ENCODE assay signal across 22 cellular contexts in the genomic region with DNA sequence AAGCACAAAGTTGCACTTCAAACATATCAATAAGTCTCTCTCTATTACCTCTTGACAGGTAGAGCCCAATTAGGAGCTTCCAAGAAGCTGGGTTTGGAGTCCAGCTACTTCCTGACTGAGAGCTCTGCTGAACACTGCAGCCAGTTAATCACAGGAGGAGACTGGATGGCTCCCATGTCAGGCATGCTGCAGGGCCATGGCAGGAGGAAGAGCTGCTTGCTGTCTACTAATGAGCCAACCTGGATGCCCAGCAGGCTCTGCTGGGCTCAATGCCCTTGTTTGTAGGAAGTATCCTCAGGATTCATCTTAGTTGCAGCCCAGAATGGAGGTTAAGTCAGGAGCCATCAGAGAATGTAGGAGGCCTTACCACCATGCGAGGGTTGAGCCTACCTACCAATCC.
DNase-seq lines count a peak whose midpoint lies in the region; ATAC-seq, FAIRE-seq and TF ChIP-seq lines count a peak whose summit lies in the region.
"Had no signal": no experiment of that assay in that cellular context is flagged by ENCODE, and none has a peak within 500 bp of the region (broad histone marks: within the 10 kb centered on the region; RNA-seq: fewer than 3 reads in every experiment).

No MANE protein-coding gene starts in this region.

- WGBS in K562 (ENCODE audit: insufficient coverage, low coverage, missing lambda C conversion rate) = 100% methylated on average over 1 of the region's 1 CpG
- 81 to 100% (median 95%) methylated on average over 1 of the region's 1 CpG for WGBS in psoas muscle, 3 donors

- no TSS peak for BruUV-seq in K562 (replicated peaks; lab: Mats Ljungman, UMichigan)

- H3K4me1 ChIP-seq in K562 (replicated peaks in 1 of 2; ENCODE audit: control insufficient read depth in 2 of 2, insufficient read depth in 2 of 2, low read length in 2 of 2) (no peaks in the 10 kb centered on the region; a peak in 2 of 5 replicates), psoas muscle (peaks cover 20% of the 10 kb centered on the region), lower lobe of right lung (no peaks in the 10 kb centered on the region)

- no peak overlapping the region for H3K27ac ChIP-seq in K562 (ENCODE audit: extremely low read depth, low read depth, low read length)
- peak overlapping the region; percentile 46 for H3K27ac ChIP-seq in psoas muscle
- H3K27ac ChIP-seq in dorsolateral prefrontal cortex = no peak overlapping the region
- H3K27ac ChIP-seq in lower lobe of right lung = no peak overlapping the region
- H3K27ac ChIP-seq: BLaER1, HL-60 had no signal

- CTCF ChIA-PET in K562 (lab: Yijun Ruan, JAX; ENCODE audit: low intra/inter-chr PET ratio) = no interaction called here

- no peak for TF ChIP-seq POLR2A in K562 (conservative IDR thresholded peaks at IDR 0.05)

- no peak for TF ChIP-seq CTCF in K562 (IDR thresholded peaks at IDR 0.05 in 2 of 3, conservative IDR thresholded peaks at IDR 0.05 in 1 of 3; ENCODE audit: insufficient read depth in 2 of 3, low read depth in 1 of 3, low read length in 3 of 3)
- no peak for TF ChIP-seq CTCF in psoas muscle (IDR thresholded peaks at IDR 0.05)
- TF ChIP-seq CTCF in dorsolateral prefrontal cortex (IDR thresholded peaks at IDR 0.05 in 54 of 56, conservative IDR thresholded peaks at IDR 0.05 in 2 of 56; ENCODE audit: low read depth in 1 of 56, partially characterized antibody in 56 of 56) = no peak
- TF ChIP-seq CTCF in lower lobe of right lung (IDR thresholded peaks at IDR 0.05) = no peak

- H3K9me1 ChIP-seq in K562 (ENCODE audit: control insufficient read depth, insufficient read depth, low read length) = no peaks in the 10 kb centered on the region

- TF ChIP-seq EP300 in K562 (IDR thresholded peaks at IDR 0.05; ENCODE audit: low read length) = no peak

- H3K27me3 ChIP-seq in K562 (ENCODE audit: control insufficient read depth in 2 of 2, insufficient read depth in 2 of 2, low read length in 2 of 2) = no peaks in the 10 kb centered on the region
- no peaks in the 10 kb centered on the region for H3K27me3 ChIP-seq in psoas muscle (ENCODE audit: insufficient read depth in 3 of 3, low read length in 2 of 3)
- H3K27me3 ChIP-seq in dorsolateral prefrontal cortex = no peaks in the 10 kb centered on the region
- no peaks in the 10 kb centered on the region for H3K27me3 ChIP-seq in lower lobe of right lung (ENCODE audit: low read depth)
- H3K27me3 ChIP-seq: BLaER1 had no signal

- H3K9me3 ChIP-seq in K562 (replicated peaks; ENCODE audit: control insufficient read depth, insufficient read depth, low read depth, low read length) = no peaks in the 10 kb centered on the region
- no peaks in the 10 kb centered on the region for H3K9me3 ChIP-seq in psoas muscle
- H3K9me3 ChIP-seq in lower lobe of right lung = no peaks in the 10 kb centered on the region
- H3K9me3 ChIP-seq: BLaER1, HAP-1 had no signal

- in situ Hi-C loops in K562 (cut with MboI) = no loop called here

- intact Hi-C loops in K562 (cut with micrococcal nuclease) (no loop called here), psoas muscle (cut with DNase I) (loop anchor here in 1 of 2 donors (10.0 kb wide), 1 partner anchor 90 kb away; no protein-coding TSS in a partner anchor), dorsolateral prefrontal cortex (cut with DNase I) (no loop called here), lower lobe of right lung (cut with DNase I) (no loop called here)

- 0 out of 2 replicates have a peak overlapping the region, but pooled peaks have one; percentile 24 for H2AFZ ChIP-seq in K562 (ENCODE audit: low read depth, low read length)

- ATAC-seq in K562 (no peak), psoas muscle (peak in 3 of 4 donors; percentile 42 to 68 (median 58)), lower lobe of right lung (no peak), GM21825 (IDR thresholded peaks at IDR 0.05; ENCODE audit: unreplicated experiment) (no peak)

- H3K9ac ChIP-seq in K562 (ENCODE audit: insufficient read depth in 1 of 2, low read depth in 2 of 2, low read length in 2 of 2) = no peak overlapping the region
- H3K9ac ChIP-seq: BLaER1 had no signal

- no peak overlapping the region for H3K4me2 ChIP-seq in K562 (ENCODE audit: insufficient read depth, low read length)
- H3K4me2 ChIP-seq: BLaER1 had no signal

- H4K20me1 ChIP-seq in K562 (replicated peaks; ENCODE audit: control insufficient read depth, insufficient read depth, low read length) = no peaks in the 10 kb centered on the region
- H4K20me1 ChIP-seq: BLaER1 had no signal

- POLR2A ChIA-PET in K562 (lab: Yijun Ruan, JAX) = interaction anchor here (0.6 to 1.1 kb wide), 2 partner anchors 12 to 48 kb away, joined by 3 to 4 read pairs; no protein-coding TSS in a partner anchor

- H3K36me3 ChIP-seq in K562 (ENCODE audit: control insufficient read depth, insufficient read depth, low read length) (no peaks in the 10 kb centered on the region), psoas muscle (ENCODE audit: insufficient read depth in 1 of 2, low read depth in 1 of 2) (no peaks in the 10 kb centered on the region), lower lobe of right lung (no peaks in the 10 kb centered on the region)
- H3K36me3 ChIP-seq: BLaER1, HAP-1 had no signal

- no peak overlapping the region for H3K4me3 ChIP-seq in K562
- no peak overlapping the region for H3K4me3 ChIP-seq in psoas muscle
- H3K4me3 ChIP-seq in dorsolateral prefrontal cortex = no peak overlapping the region
- no peak overlapping the region for H3K4me3 ChIP-seq in lower lobe of right lung
- H3K4me3 ChIP-seq: BLaER1, HAP-1 had no signal

- DNase-seq in Daoy (ENCODE audit: low read depth) (peak; percentile 35), M059J (ENCODE audit: low read depth) (peak; percentile 52), K562 (ENCODE audit: extremely low read depth in 1 of 4, low spot score in 3 of 4) (no peak), psoas muscle (no peak), dorsolateral prefrontal cortex (no peak), lower lobe of right lung (no peak)
- DNase-seq: CD4-positive, alpha-beta memory T cell; DMS79; Kasumi-1; NCI-H1105; NCI-H1694; NCI-H510A; NCI-H774; OCI-M1; RPMI8226; SIG-M5 had no signal

- no peaks in the 10 kb centered on the region for H3K79me2 ChIP-seq in K562 (ENCODE audit: control insufficient read depth, insufficient read depth, low read length)

- TF ChIP-seq RAD21 in K562 (CRISPR knock-in tag; conservative IDR thresholded peaks at IDR 0.05 in 1 of 2, IDR thresholded peaks at IDR 0.05 in 1 of 2) = no peak

- FAIRE-seq in K562 (lab: Jason Lieb, UNC) = no peak
- FAIRE-seq: A204.1, G401.6 had no signal

TF ChIP-seq in K562, 482 proteins besides CTCF, POLR2A, EP300 and RAD21:
- TF ChIP-seq NFXL1 (CRISPR knock-in tag; IDR thresholded peaks at IDR 0.05) (no peak), ZNF24 (IDR thresholded peaks at IDR 0.05) (no peak), ZNF583 (CRISPR knock-in tag; IDR thresholded peaks at IDR 0.05) (no peak), ZFP36 (IDR thresholded peaks at IDR 0.05; ENCODE audit: low read depth, low read length, partially characterized antibody) (no peak), CAMTA2 (CRISPR knock-in tag; conservative IDR thresholded peaks at IDR 0.05) (no peak), ZNF274 (IDR thresholded peaks at IDR 0.05; ENCODE audit: borderline replicate concordance, low read depth, low read length) (no peak), CLOCK (CRISPR knock-in tag; IDR thresholded peaks at IDR 0.05; ENCODE audit: borderline replicate concordance) (no peak), STAT5A (IDR thresholded peaks at IDR 0.05; ENCODE audit: borderline replicate concordance, low read length) (no peak), PYGO2 (tag; IDR thresholded peaks at IDR 0.05) (no peak)
- TF ChIP-seq, protein P1, sequence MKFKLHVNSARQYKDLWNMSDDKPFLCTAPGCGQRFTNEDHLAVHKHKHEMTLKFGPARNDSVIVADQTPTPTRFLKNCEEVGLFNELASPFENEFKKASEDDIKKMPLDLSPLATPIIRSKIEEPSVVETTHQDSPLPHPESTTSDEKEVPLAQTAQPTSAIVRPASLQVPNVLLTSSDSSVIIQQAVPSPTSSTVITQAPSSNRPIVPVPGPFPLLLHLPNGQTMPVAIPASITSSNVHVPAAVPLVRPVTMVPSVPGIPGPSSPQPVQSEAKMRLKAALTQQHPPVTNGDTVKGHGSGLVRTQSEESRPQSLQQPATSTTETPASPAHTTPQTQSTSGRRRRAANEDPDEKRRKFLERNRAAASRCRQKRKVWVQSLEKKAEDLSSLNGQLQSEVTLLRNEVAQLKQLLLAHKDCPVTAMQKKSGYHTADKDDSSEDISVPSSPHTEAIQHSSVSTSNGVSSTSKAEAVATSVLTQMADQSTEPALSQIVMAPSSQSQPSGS (CRISPR knock-in tag; IDR thresholded peaks at IDR 0.05) = no peak

Comparison
In these comparisons a context has a peak if more than half of its experiments do, and no peak if none do; other contexts are left out.
1. DNase-seq: peak in Daoy (single experiment) and M059J (single experiment); none in K562 (0 of 4), psoas muscle (0 of 2), dorsolateral prefrontal cortex (0 of 10) and lower lobe of right lung (single experiment).
2. ATAC-seq: peak in psoas muscle (3 of 4); none in K562 (single experiment), lower lobe of right lung (0 of 2) and GM21825 (single experiment).